In genomic region chr2:36388472-36388871, GRCh38 we compare ENCODE assay signal across 1 cellular context.
TF ChIP-seq lines count a peak whose summit lies in the region.

No MANE protein-coding gene starts in this region.

TF ChIP-seq in GM23338, 12 proteins besides CTCF, POLR2A, EP300 and RAD21 (continued from another document):
- TF ChIP-seq ZNF331 (CRISPR knock-in tag; IDR thresholded peaks at IDR 0.05; ENCODE audit: low read depth) (no peak), ZNF462 (CRISPR knock-in tag; IDR thresholded peaks at IDR 0.05) (no peak), EZH2phosphoT487 (IDR thresholded peaks at IDR 0.05; ENCODE audit: unreplicated experiment) (no peak), EZH2 (IDR thresholded peaks at IDR 0.05; ENCODE audit: low read depth, unreplicated experiment) (no peak), REST (IDR thresholded peaks at IDR 0.05; ENCODE audit: unreplicated experiment) (no peak), ZNF114 (CRISPR knock-in tag; IDR thresholded peaks at IDR 0.05) (no peak), POLR2AphosphoS5 (IDR thresholded peaks at IDR 0.05; ENCODE audit: low read depth) (no peak), CREB1 (CRISPR knock-in tag; IDR thresholded peaks at IDR 0.05; ENCODE audit: low read depth) (no peak), NANOG (IDR thresholded peaks at IDR 0.05; ENCODE audit: borderline replicate concordance) (no peak), STAT1 (IDR thresholded peaks at IDR 0.05; ENCODE audit: unreplicated experiment) (no peak)
